8 cellular contexts compared by ENCODE assay signal in the genomic region with DNA sequence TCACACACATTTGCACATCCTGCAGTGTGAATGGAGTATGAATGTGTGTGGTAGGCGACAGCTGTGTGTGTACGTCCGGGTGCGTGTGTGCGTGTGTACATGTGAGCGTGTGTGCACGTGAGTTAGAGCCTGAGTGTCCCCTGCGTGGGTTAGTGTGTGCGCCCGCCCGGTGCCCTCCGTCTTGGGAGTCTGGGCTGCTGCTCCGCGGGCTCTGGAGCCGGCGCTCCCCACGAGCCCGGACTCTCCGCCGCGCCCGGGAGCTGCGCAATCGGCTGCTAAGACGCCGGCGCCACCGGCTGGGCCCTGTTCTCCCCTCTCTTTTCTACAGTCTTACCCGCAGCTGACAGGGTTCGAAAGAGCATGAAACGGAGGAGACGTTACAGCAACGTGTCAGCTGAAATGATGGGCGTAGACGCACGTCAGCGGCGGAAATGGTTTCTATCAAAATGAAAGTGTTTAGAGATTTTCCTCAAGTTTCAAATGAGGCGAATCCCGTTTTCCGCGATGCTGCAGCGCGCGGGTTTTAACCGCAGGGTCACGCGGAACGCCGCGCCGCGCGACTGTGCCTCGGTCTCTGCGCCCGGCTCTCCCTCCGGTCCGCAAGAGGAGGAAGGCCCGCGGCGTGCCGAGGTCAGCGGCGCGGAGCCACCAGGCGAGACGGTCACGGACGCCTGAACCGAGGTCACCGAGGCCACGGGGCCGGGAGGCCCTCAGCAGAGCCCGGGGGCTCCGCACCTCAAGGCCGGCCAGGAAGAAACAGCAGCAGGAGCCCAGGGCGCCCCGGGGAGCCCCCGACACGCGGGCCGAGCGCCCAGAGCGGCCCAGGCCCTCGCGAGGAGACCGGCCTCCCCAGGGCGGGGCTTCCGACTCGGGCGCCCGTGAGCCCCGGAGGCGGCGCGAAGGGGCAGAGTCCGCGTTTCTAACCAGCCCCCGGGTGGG.
DNase-seq lines count a peak whose midpoint lies in the region; ATAC-seq and TF ChIP-seq lines count a peak whose summit lies in the region.

No MANE protein-coding gene starts in this region.

- H3K36me3 ChIP-seq in right lobe of liver: no peaks in the 10 kb centered on the region

- no peaks in the 10 kb centered on the region for H3K27me3 Mint-ChIP-seq in activated CD4-positive, alpha-beta T cell treated with anti-CD3 and anti-CD28 coated beads for 36 hours

- no peaks in the 10 kb centered on the region for H3K36me3 Mint-ChIP-seq in activated CD4-positive, alpha-beta T cell treated with anti-CD3 and anti-CD28 coated beads for 36 hours (ENCODE audit: low read depth)

- H3K9me3 ChIP-seq in right lobe of liver: no peaks in the 10 kb centered on the region

- ATAC-seq in activated CD4-positive, alpha-beta T cell treated with anti-CD3 and anti-CD28 coated beads for 36 hours: peak; percentile 74
- ATAC-seq in right lobe of liver: peak; percentile 61 to 70 (median 66)

- peak overlapping the region; percentile 42 for H3K4me3 ChIP-seq in HL-60 (replicated peaks; ENCODE audit: insufficient read depth, low read length)
- H3K4me3 ChIP-seq in coronary artery: peak overlapping the region; percentile 81
- peak overlapping the region; percentile 64 to 67 (median 66) for H3K4me3 ChIP-seq in right lobe of liver

- intact Hi-C loops in activated CD4-positive, alpha-beta T cell treated with anti-CD3 and anti-CD28 coated beads for 36 hours (cut with DNase I, micrococcal nuclease): loop anchor here in 1 of 2 experiments (1.0 to 2.0 kb wide), 8 partner anchors 33 to 525 kb away; partner anchors contain the start of genes ARFGAP1, GMEB2, PPDPF and YTHDF1
- intact Hi-C loops in right lobe of liver (cut with DNase I): no loop called here

- H3K27ac ChIP-seq in HL-60 (replicated peaks) (no peak overlapping the region), coronary artery (peak overlapping the region; percentile 0 to 83), right lobe of liver (no peak overlapping the region)

- peak overlapping the region; percentile 87 for H3K27ac Mint-ChIP-seq in activated CD4-positive, alpha-beta T cell treated with anti-CD3 and anti-CD28 coated beads for 36 hours

- H3K9me3 Mint-ChIP-seq in activated CD4-positive, alpha-beta T cell treated with anti-CD3 and anti-CD28 coated beads for 36 hours (ENCODE audit: low read depth): peaks cover 4% of the 10 kb centered on the region

- TF ChIP-seq CTCF in HL-60 (IDR thresholded peaks at IDR 0.05; ENCODE audit: insufficient read depth, low read length): no peak
- peak; percentile 36 for TF ChIP-seq CTCF in coronary artery (IDR thresholded peaks at IDR 0.05)
- TF ChIP-seq CTCF in right lobe of liver (IDR thresholded peaks at IDR 0.05): no peak

- H3K27me3 ChIP-seq in HL-60 (ENCODE audit: insufficient read depth, poor library complexity, severe bottlenecking) (peaks cover 10% of the 10 kb centered on the region), right lobe of liver (no peaks in the 10 kb centered on the region)

- peak overlapping the region; percentile 77 for H3K4me3 Mint-ChIP-seq in activated CD4-positive, alpha-beta T cell treated with anti-CD3 and anti-CD28 coated beads for 36 hours

- DNase-seq in ELR (ENCODE audit: low read depth) (peak; percentile 46), HL-60 (ENCODE audit: low read depth in 1 of 2, low spot score in 1 of 2) (peak in 1 of 2 experiments; percentile 21), coronary artery (ENCODE audit: low spot score) (peak; percentile 79), right lobe of liver (peak; percentile 31 to 57 (median 52)), NCI-H1048 (lab: John Stamatoyannopoulos, UW) (no peak), KG1 (lab: John Stamatoyannopoulos, UW) (no peak)
- DNase-seq in activated CD4-positive, alpha-beta T cell treated with anti-CD3 and anti-CD28 coated beads for 36 hours: peak; percentile 85
- peak; percentile 71 for DNase-seq in stimulated activated CD4-positive, alpha-beta T cell treated with anti-CD3 and anti-CD28 coated beads, Interleukin-4, amount 100 ng/mL, for 24 hours

- peak; percentile 22 for TF ChIP-seq POLR2A in right lobe of liver (IDR thresholded peaks at IDR 0.05)

- CTCF ChIA-PET in activated CD4-positive, alpha-beta T cell treated with anti-CD3 and anti-CD28 coated beads for 36 hours (lab: Charles Lee): interaction anchor here (1.0 kb wide), 1 partner anchor 130 kb away, joined by 3 read pairs; no protein-coding TSS in a partner anchor

- POLR2A ChIA-PET in activated CD4-positive, alpha-beta T cell treated with anti-CD3 and anti-CD28 coated beads for 36 hours (lab: Charles Lee): no interaction called here

- peaks cover 0 to 6% (median 2%) of the 10 kb centered on the region in 4 donors for H3K4me1 ChIP-seq in right lobe of liver

- peaks cover 5% of the 10 kb centered on the region for H3K4me1 Mint-ChIP-seq in activated CD4-positive, alpha-beta T cell treated with anti-CD3 and anti-CD28 coated beads for 36 hours

- WGBS in right lobe of liver (ENCODE audit: insufficient coverage, low coverage, low lambda C conversion rate, missing lambda C conversion rate): 0% methylated on average over 14 of the region's 100 CpGs

Comparison
In these comparisons a context has a peak if more than half of its experiments do, and no peak if none do; other contexts are left out.
1. DNase-seq: peak in ELR (single experiment), activated CD4-positive, alpha-beta T cell treated with anti-CD3 and anti-CD28 coated beads for 36 hours (single experiment), coronary artery (single experiment), right lobe of liver (3 of 3) and stimulated activated CD4-positive, alpha-beta T cell treated with anti-CD3 and anti-CD28 coated beads, Interleukin-4, amount 100 ng/mL, for 24 hours (single experiment); none in NCI-H1048 (single experiment) and KG1 (single experiment).
2. H3K27ac ChIP-seq: peak in coronary artery (2 of 2); none in HL-60 (single experiment) and right lobe of liver (0 of 3).
3. Peak in every context shown above with its lines, with median percentiles within 50 percentile points of each other: H3K4me3 ChIP-seq.